3 cellular contexts compared by ENCODE assay signal in genomic region chr13:47178090-47178950, GRCh38.
A peak's percentile ranks its signal among the peaks of the same experiment; 100 is the strongest.
TF ChIP-seq lines count a peak whose summit lies in the region.

No MANE protein-coding gene starts in this region.

TF ChIP-seq in IMR-90, 13 proteins besides CTCF, POLR2A, EP300 and RAD21:
- TF ChIP-seq CEBPB (IDR thresholded peaks at IDR 0.05; ENCODE audit: low read depth, low read length) (0 out of 2 replicates have a peak, but pooled peaks have one; percentile 5), MAZ (IDR thresholded peaks at IDR 0.05; ENCODE audit: borderline replicate concordance, low read depth, low read length) (no peak), MXI1 (IDR thresholded peaks at IDR 0.05; ENCODE audit: borderline replicate concordance, low read depth, low read length) (no peak)

TF ChIP-seq in H1, 55 proteins besides CTCF, POLR2A, EP300 and RAD21:
- TF ChIP-seq CEBPB (IDR thresholded peaks at IDR 0.05; ENCODE audit: low read depth, low read length) (peak; percentile 68), E2F6 (IDR thresholded peaks at IDR 0.05) (no peak), CTBP2 (IDR thresholded peaks at IDR 0.05; ENCODE audit: borderline replicate concordance, insufficient read depth, insufficient read length, low read length) (no peak), SIX5 (IDR thresholded peaks at IDR 0.05; ENCODE audit: low read depth, low read length) (no peak)
TF ChIP-seq in H1: peak in this region for 1.

TF ChIP-seq in SK-N-SH treated with all-trans-retinoic acid at 6 μM for 48 hours, 23 proteins besides CTCF, POLR2A, EP300 and RAD21:
- TF ChIP-seq OSR1 (CRISPR knock-in tag; IDR thresholded peaks at IDR 0.05) (no peak), POU6F1 (CRISPR knock-in tag; IDR thresholded peaks at IDR 0.05; ENCODE audit: borderline replicate concordance, low read depth) (no peak), PPARA (CRISPR knock-in tag; IDR thresholded peaks at IDR 0.05; ENCODE audit: borderline replicate concordance) (no peak), ISL1 (CRISPR knock-in tag; IDR thresholded peaks at IDR 0.05) (no peak), ESRRG (CRISPR knock-in tag; IDR thresholded peaks at IDR 0.05) (no peak), TSHZ2 (CRISPR knock-in tag; IDR thresholded peaks at IDR 0.05) (no peak), ZC3H10 (CRISPR knock-in tag; IDR thresholded peaks at IDR 0.05) (no peak), TOX (CRISPR knock-in tag; IDR thresholded peaks at IDR 0.05; ENCODE audit: borderline replicate concordance) (no peak), CSRNP3 (CRISPR knock-in tag; IDR thresholded peaks at IDR 0.05) (no peak), ZNF565 (CRISPR knock-in tag; conservative IDR thresholded peaks at IDR 0.05; ENCODE audit: low read depth) (no peak), BACH2 (CRISPR knock-in tag; IDR thresholded peaks at IDR 0.05; ENCODE audit: borderline replicate concordance) (no peak), GLIS3 (CRISPR knock-in tag; IDR thresholded peaks at IDR 0.05) (no peak), PATZ1 (CRISPR knock-in tag; IDR thresholded peaks at IDR 0.05; ENCODE audit: borderline replicate concordance) (no peak), CSDC2 (CRISPR knock-in tag; IDR thresholded peaks at IDR 0.05) (no peak), TCF4 (CRISPR knock-in tag; IDR thresholded peaks at IDR 0.05; ENCODE audit: borderline replicate concordance) (no peak), CREB5 (CRISPR knock-in tag; IDR thresholded peaks at IDR 0.05; ENCODE audit: low read depth) (no peak), RARB (CRISPR knock-in tag; IDR thresholded peaks at IDR 0.05) (no peak), SNAI2 (CRISPR knock-in tag; IDR thresholded peaks at IDR 0.05) (no peak), ZFP30 (CRISPR knock-in tag; IDR thresholded peaks at IDR 0.05) (no peak), ZFP3 (CRISPR knock-in tag; IDR thresholded peaks at IDR 0.05) (no peak)
